Comparison of ENCODE assay signal across 31 cellular contexts in the genomic region with DNA sequence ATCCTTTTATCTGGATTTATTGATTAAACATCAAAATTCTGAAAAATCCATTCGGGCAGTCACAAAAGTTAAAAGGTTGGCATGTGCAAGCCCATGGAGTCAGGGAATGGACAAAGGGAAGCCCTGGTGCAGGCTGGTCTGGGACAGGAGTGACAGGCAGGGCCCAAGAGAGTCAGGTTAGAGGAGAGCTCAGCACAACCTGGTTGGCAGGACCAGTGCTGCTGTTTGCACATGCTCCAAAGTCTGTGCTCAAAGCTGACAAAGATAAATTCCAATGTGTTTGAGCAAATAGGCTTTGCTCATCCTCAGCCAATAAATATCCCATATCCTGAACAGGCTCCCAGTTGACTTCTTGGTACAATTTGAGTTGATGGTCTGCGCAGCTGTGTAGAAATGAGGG.
"Had no signal": no experiment of that assay in that cellular context is flagged by ENCODE, and none has a peak within 500 bp of the region (broad histone marks: within the 10 kb centered on the region; RNA-seq: fewer than 3 reads in every experiment).

No MANE protein-coding gene starts in this region.

- DNase-seq: activated CD4-positive, alpha-beta memory T cell treated with anti-CD3 and anti-CD28 coated beads for 36 hours; activated CD4-positive, alpha-beta T cell treated with anti-CD3 and anti-CD28 coated beads for 36 hours; activated CD4-positive, alpha-beta T cell treated with anti-CD3 and anti-CD28 coated beads, Interleukin-2, amount 10 ng/mL, durations not matched to agents 24 days and 14 days; activated CD4-positive, CD25-positive, alpha-beta regulatory T cell; activated CD4-positive, CD25-positive, alpha-beta regulatory T cell treated with anti-CD3 and anti-CD28 coated beads, Interleukin-2, amount 50 U/mL, for 72 hours; activated CD8-positive, alpha-beta memory T cell treated with anti-CD3 and anti-CD28 coated beads, Interleukin-2, amount 10 ng/mL, durations not matched to agents 7 days and 5 days; activated CD8-positive, alpha-beta memory T cell treated with anti-CD3 and anti-CD28 coated beads, Interleukin-2, amount 50 U/mL, for 4 hours; activated CD8-positive, alpha-beta T cell treated with anti-CD3 and anti-CD28 coated beads, Interleukin-2, amount 10 ng/mL, durations not matched to agents 7 days and 5 days; activated gamma-delta T cell; activated naive CD4-positive, alpha-beta T cell; activated naive CD4-positive, alpha-beta T cell treated with anti-CD3 and anti-CD28 coated beads, Interleukin-2, amount 10 ng/mL, durations not matched to agents 7 days and 5 days; activated naive CD8-positive, alpha-beta T cell treated with anti-CD3 and anti-CD28 coated beads, Interleukin-2, amount 10 ng/mL, durations not matched to agents 7 days and 5 days; activated T-cell treated with anti-CD3 and anti-CD28 coated beads, Interleukin-2, amount 50 U/mL, for 24 hours; activated T-cell treated with anti-CD3 and anti-CD28 coated beads, Interleukin-2, amount 50 U/mL, for 72 hours; central memory CD4-positive, alpha-beta T cell; cerebellar nuclear complex; colonic mucosa; effector CD8-positive, alpha-beta T cell; esophagus squamous epithelium; foreskin melanocyte; head of caudate nucleus; T-helper 2 cell had no signal

- H3K27ac ChIP-seq: ascending aorta, breast epithelium, cardiac muscle cell, colonic mucosa, epithelial cell of prostate, esophagus squamous epithelium, gastroesophageal sphincter had no signal

- H3K4me1 ChIP-seq: ascending aorta, breast epithelium, colonic mucosa, esophagus squamous epithelium, gastroesophageal sphincter had no signal

- H3K36me3 Mint-ChIP-seq: activated CD4-positive, alpha-beta memory T cell treated with anti-CD3 and anti-CD28 coated beads for 36 hours; activated CD8-positive, alpha-beta memory T cell treated with anti-CD3 and anti-CD28 coated beads, Interleukin-2, amount 10 ng/mL, durations not matched to agents 7 days and 5 days; activated naive CD4-positive, alpha-beta T cell treated with anti-CD3 and anti-CD28 coated beads, Interleukin-2, amount 10 ng/mL, durations not matched to agents 7 days and 5 days; activated naive CD4-positive, alpha-beta T cell treated with anti-CD3 and anti-CD28 coated beads, Interleukin-2, amount 50 U/mL, for 72 hours; activated naive CD8-positive, alpha-beta T cell treated with anti-CD3 and anti-CD28 coated beads, Interleukin-2, amount 10 ng/mL, durations not matched to agents 7 days and 5 days; brain had no signal

- H3K27ac Mint-ChIP-seq: activated CD4-positive, alpha-beta memory T cell treated with anti-CD3 and anti-CD28 coated beads for 36 hours; activated CD4-positive, alpha-beta T cell treated with anti-CD3 and anti-CD28 coated beads for 36 hours; activated CD4-positive, alpha-beta T cell treated with anti-CD3 and anti-CD28 coated beads, Interleukin-2, amount 10 ng/mL, durations not matched to agents 24 days and 14 days; activated CD8-positive, alpha-beta memory T cell treated with anti-CD3 and anti-CD28 coated beads, Interleukin-2, amount 10 ng/mL, durations not matched to agents 7 days and 5 days; activated CD8-positive, alpha-beta T cell treated with anti-CD3 and anti-CD28 coated beads, Interleukin-2, amount 10 ng/mL, durations not matched to agents 7 days and 5 days; activated naive CD4-positive, alpha-beta T cell treated with anti-CD3 and anti-CD28 coated beads, Interleukin-2, amount 10 ng/mL, durations not matched to agents 7 days and 5 days; activated naive CD4-positive, alpha-beta T cell treated with anti-CD3 and anti-CD28 coated beads, Interleukin-2, amount 50 U/mL, for 72 hours; activated naive CD8-positive, alpha-beta T cell treated with anti-CD3 and anti-CD28 coated beads, Interleukin-2, amount 10 ng/mL, durations not matched to agents 7 days and 5 days; activated T-cell treated with anti-CD3 and anti-CD28 coated beads, Interleukin-2, amount 50 U/mL, for 24 hours; activated T-cell treated with anti-CD3 and anti-CD28 coated beads, Interleukin-2, amount 50 U/mL, for 72 hours; brain had no signal

- H3K27me3 ChIP-seq: ascending aorta, breast epithelium, cardiac muscle cell, colonic mucosa, esophagus squamous epithelium, gastroesophageal sphincter had no signal

- H3K27me3 Mint-ChIP-seq: activated CD4-positive, alpha-beta memory T cell treated with anti-CD3 and anti-CD28 coated beads for 36 hours; activated CD4-positive, alpha-beta T cell treated with anti-CD3 and anti-CD28 coated beads for 36 hours; activated CD4-positive, alpha-beta T cell treated with anti-CD3 and anti-CD28 coated beads, Interleukin-2, amount 10 ng/mL, durations not matched to agents 24 days and 14 days; activated CD8-positive, alpha-beta memory T cell treated with anti-CD3 and anti-CD28 coated beads, Interleukin-2, amount 10 ng/mL, durations not matched to agents 7 days and 5 days; activated naive CD4-positive, alpha-beta T cell treated with anti-CD3 and anti-CD28 coated beads, Interleukin-2, amount 10 ng/mL, durations not matched to agents 7 days and 5 days; activated naive CD8-positive, alpha-beta T cell treated with anti-CD3 and anti-CD28 coated beads, Interleukin-2, amount 10 ng/mL, durations not matched to agents 7 days and 5 days; activated T-cell treated with anti-CD3 and anti-CD28 coated beads, Interleukin-2, amount 50 U/mL, for 24 hours had no signal

- H3K9me3 ChIP-seq: ascending aorta, breast epithelium, colonic mucosa, esophagus squamous epithelium, gastroesophageal sphincter had no signal

- H3K4me3 ChIP-seq: ascending aorta, breast epithelium, cardiac muscle cell, colonic mucosa, esophagus squamous epithelium, gastroesophageal sphincter had no signal

- ATAC-seq: activated CD4-positive, alpha-beta T cell treated with anti-CD3 and anti-CD28 coated beads for 36 hours; activated CD8-positive, alpha-beta memory T cell treated with anti-CD3 and anti-CD28 coated beads, Interleukin-2, amount 10 ng/mL, durations not matched to agents 7 days and 5 days; activated CD8-positive, alpha-beta T cell treated with anti-CD3 and anti-CD28 coated beads, Interleukin-2, amount 10 ng/mL, durations not matched to agents 7 days and 5 days; activated naive CD4-positive, alpha-beta T cell treated with anti-CD3 and anti-CD28 coated beads, Interleukin-2, amount 50 U/mL, for 72 hours; activated T-cell treated with anti-CD3 and anti-CD28 coated beads, Interleukin-2, amount 50 U/mL, for 72 hours; gastroesophageal sphincter had no signal

- H3K4me1 Mint-ChIP-seq: activated CD4-positive, alpha-beta T cell treated with anti-CD3 and anti-CD28 coated beads for 36 hours; activated CD4-positive, alpha-beta T cell treated with anti-CD3 and anti-CD28 coated beads, Interleukin-2, amount 10 ng/mL, durations not matched to agents 24 days and 14 days; activated CD8-positive, alpha-beta memory T cell treated with anti-CD3 and anti-CD28 coated beads, Interleukin-2, amount 10 ng/mL, durations not matched to agents 7 days and 5 days; activated naive CD4-positive, alpha-beta T cell treated with anti-CD3 and anti-CD28 coated beads, Interleukin-2, amount 10 ng/mL, durations not matched to agents 7 days and 5 days; activated naive CD8-positive, alpha-beta T cell treated with anti-CD3 and anti-CD28 coated beads, Interleukin-2, amount 10 ng/mL, durations not matched to agents 7 days and 5 days; brain had no signal

- H3K36me3 ChIP-seq: ascending aorta, breast epithelium, cardiac muscle cell, colonic mucosa, esophagus squamous epithelium, gastroesophageal sphincter had no signal

- H3K4me3 Mint-ChIP-seq: activated CD4-positive, alpha-beta memory T cell treated with anti-CD3 and anti-CD28 coated beads for 36 hours; activated CD4-positive, alpha-beta T cell treated with anti-CD3 and anti-CD28 coated beads for 36 hours; activated CD4-positive, alpha-beta T cell treated with anti-CD3 and anti-CD28 coated beads, Interleukin-2, amount 10 ng/mL, durations not matched to agents 24 days and 14 days; activated CD8-positive, alpha-beta memory T cell treated with anti-CD3 and anti-CD28 coated beads, Interleukin-2, amount 10 ng/mL, durations not matched to agents 7 days and 5 days; activated CD8-positive, alpha-beta T cell treated with anti-CD3 and anti-CD28 coated beads, Interleukin-2, amount 10 ng/mL, durations not matched to agents 7 days and 5 days; activated naive CD4-positive, alpha-beta T cell treated with anti-CD3 and anti-CD28 coated beads, Interleukin-2, amount 10 ng/mL, durations not matched to agents 7 days and 5 days; activated naive CD8-positive, alpha-beta T cell treated with anti-CD3 and anti-CD28 coated beads, Interleukin-2, amount 10 ng/mL, durations not matched to agents 7 days and 5 days; activated T-cell treated with anti-CD3 and anti-CD28 coated beads, Interleukin-2, amount 50 U/mL, for 24 hours; activated T-cell treated with anti-CD3 and anti-CD28 coated beads, Interleukin-2, amount 50 U/mL, for 72 hours; brain had no signal

- FAIRE-seq: endometrium, endothelial cell of umbilical vein had no signal

- H3K9me3 Mint-ChIP-seq: activated CD4-positive, alpha-beta memory T cell treated with anti-CD3 and anti-CD28 coated beads for 36 hours; activated CD4-positive, alpha-beta T cell treated with anti-CD3 and anti-CD28 coated beads, Interleukin-2, amount 10 ng/mL, durations not matched to agents 24 days and 14 days; activated naive CD4-positive, alpha-beta T cell treated with anti-CD3 and anti-CD28 coated beads, Interleukin-2, amount 50 U/mL, for 72 hours; activated naive CD8-positive, alpha-beta T cell treated with anti-CD3 and anti-CD28 coated beads, Interleukin-2, amount 10 ng/mL, durations not matched to agents 7 days and 5 days; activated T-cell treated with anti-CD3 and anti-CD28 coated beads, Interleukin-2, amount 50 U/mL, for 24 hours had no signal
